ENCODE assay signal across 10 cellular contexts in genomic region chr10:12351447-12351846, GRCh38. TPM values are rescaled to one million over a fixed set of nuclear protein-coding genes. Genes with fewer than 3 reads are reported as not detected.
DNase-seq lines count a peak whose midpoint lies in the region; ATAC-seq and TF ChIP-seq lines count a peak whose summit lies in the region.
"Had no signal": no experiment of that assay in that cellular context is flagged by ENCODE, and none has a peak within 500 bp of the region (broad histone marks: within the 10 kb centered on the region; RNA-seq: fewer than 3 reads in every experiment).

No MANE protein-coding gene starts in this region.

- H3K27ac Mint-ChIP-seq in Calu3 (ENCODE audit: unreplicated experiment): no peak overlapping the region

- H3K9me3 ChIP-seq in colonic mucosa: no peaks in the 10 kb centered on the region
- H3K9me3 ChIP-seq: right lobe of liver had no signal

- no TSS peak for BruUV-seq in Calu3 (replicated peaks; lab: Mats Ljungman, UMichigan)

- no peaks in the 10 kb centered on the region for H3K36me3 ChIP-seq in colonic mucosa
- H3K36me3 ChIP-seq in rectal smooth muscle tissue (ENCODE audit: control insufficient read depth, insufficient read depth, low read length): no peaks in the 10 kb centered on the region
- H3K36me3 ChIP-seq: right lobe of liver had no signal

- TF ChIP-seq CTCF in colonic mucosa (IDR thresholded peaks at IDR 0.05): no peak
- TF ChIP-seq CTCF in Calu3 (IDR thresholded peaks at IDR 0.05; ENCODE audit: unreplicated experiment): no peak

- H3K36me3 Mint-ChIP-seq in Calu3 (ENCODE audit: insufficient read depth, unreplicated experiment): peaks cover 14% of the 10 kb centered on the region

- H3K27me3 Mint-ChIP-seq in Calu3 (ENCODE audit: unreplicated experiment): peaks cover 93% of the 10 kb centered on the region

- intact Hi-C loops in colonic mucosa (cut with DNase I) (loop anchor here (10.0 kb wide), 1 partner anchor 83 kb away; no protein-coding TSS in a partner anchor), Calu3 (cut with micrococcal nuclease; ENCODE audit: unreplicated experiment) (loop anchor here (10.0 kb wide), 1 partner anchor 303 kb away; no protein-coding TSS in a partner anchor), Right ventricle myocardium superior (cut with DNase I) (no loop called here)

- CTCF ChIA-PET in Calu3 (lab: Charles Lee): no interaction called here

- H3K4me3 Mint-ChIP-seq in Calu3 (ENCODE audit: low read depth, unreplicated experiment): no peak overlapping the region

- DNase-seq in NCI-H1417 (lab: John Stamatoyannopoulos, UW) (peak in 2 of 3 experiments; percentile 17 to 42), NCI-H1417 treated with DMSO at 0.1 percent for 48 hours (lab: John Stamatoyannopoulos, UW) (no peak), NCI-H748 (lab: John Stamatoyannopoulos, UW; ENCODE audit: unreplicated experiment) (peak; percentile 11), colonic mucosa (peak; percentile 28), Calu3 (no peak), Right ventricle myocardium superior (no peak)

- no peaks in the 10 kb centered on the region for H3K9me3 Mint-ChIP-seq in Calu3 (ENCODE audit: low read depth, unreplicated experiment)

- H3K27ac ChIP-seq in colonic mucosa (no peak overlapping the region), rectal smooth muscle tissue (ENCODE audit: low read depth, low read length) (no peak overlapping the region)

- H3K4me3 ChIP-seq in colonic mucosa: no peak overlapping the region
- H3K4me3 ChIP-seq in rectal smooth muscle tissue (ENCODE audit: low read length): peak overlapping the region; percentile 29

- ATAC-seq in HG03442 (IDR thresholded peaks at IDR 0.05; ENCODE audit: unreplicated experiment) (no peak), Right ventricle myocardium superior (ENCODE audit: poor library complexity) (no peak)
- ATAC-seq: HCT116, right lobe of liver had no signal

- H3K4me1 ChIP-seq in colonic mucosa: peaks cover 7% of the 10 kb centered on the region
- peaks cover 2% of the 10 kb centered on the region for H3K4me1 ChIP-seq in rectal smooth muscle tissue (ENCODE audit: control insufficient read depth, insufficient read depth, low read length)

- H3K9ac ChIP-seq in colonic mucosa (ENCODE audit: low read depth in 2 of 2, low read length in 2 of 2) (peak overlapping the region in 1 of 2 donors; percentile 99), rectal smooth muscle tissue (ENCODE audit: low read length) (no peak overlapping the region)

- H3K27me3 ChIP-seq in colonic mucosa (no peaks in the 10 kb centered on the region), rectal smooth muscle tissue (ENCODE audit: control insufficient read depth, insufficient read depth, low read length) (no peaks in the 10 kb centered on the region)
- H3K27me3 ChIP-seq: right lobe of liver had no signal

- peaks cover 12% of the 10 kb centered on the region for H3K4me1 Mint-ChIP-seq in Calu3 (ENCODE audit: low read depth, unreplicated experiment)

RNA-seq across cellular contexts. Expression of gene CAMK1D, which starts 2.1 kb away (rescaled TPM):
- total RNA-seq in colonic mucosa (10 to 100 TPM; 21.3 to 29.7 TPM), Calu3 (2022) (2.6 and 2.7 TPM in 2 replicates), Right ventricle myocardium superior (6.5 TPM)

Comparison
In these comparisons a context has a peak if more than half of its experiments do, and no peak if none do; other contexts are left out.
1. DNase-seq: peak in NCI-H1417 (2 of 3), NCI-H748 (single experiment) and colonic mucosa (single experiment); none in NCI-H1417 treated with DMSO at 0.1 percent for 48 hours (single experiment), Calu3 (single experiment) and Right ventricle myocardium superior (single experiment).